In genomic region chr12:77891531-77892147, GRCh38 we compare ENCODE assay signal across 21 cellular contexts.
"Had no signal": no experiment of that assay in that cellular context is flagged by ENCODE, and none has a peak within 500 bp of the region (broad histone marks: within the 10 kb centered on the region; RNA-seq: fewer than 3 reads in every experiment).

No MANE protein-coding gene starts in this region.

- H3K79me2 ChIP-seq: parathyroid adenoma had no signal

- H3K9ac ChIP-seq: parathyroid adenoma had no signal

- H3K36me3 ChIP-seq: gastroesophageal sphincter, spleen, suprapubic skin, tibial artery had no signal

- H3K9me3 ChIP-seq: gastroesophageal sphincter, spleen, suprapubic skin, tibial artery had no signal

- H2AFZ ChIP-seq: parathyroid adenoma had no signal

- H3K27me3 ChIP-seq: gastroesophageal sphincter, spleen, suprapubic skin, tibial artery had no signal

- DNase-seq: activated B cell treated with CpG ODN at 0.5 μM for 24 hours; activated CD4-positive, alpha-beta T cell treated with anti-CD3 and anti-CD28 coated beads, Interleukin-2, amount 50 U/mL, for 1 hour; activated CD8-positive, alpha-beta T cell treated with anti-CD3 and anti-CD28 coated beads for 36 hours; activated naive CD8-positive, alpha-beta T cell treated with anti-CD3 and anti-CD28 coated beads, Interleukin-2, amount 50 U/mL, for 24 hours; activated T-cell treated with anti-CD3 and anti-CD28 coated beads, Interleukin-2, amount 50 U/mL, for 48 hours; amygdala; caudate nucleus; cortex of kidney; head of caudate nucleus; hippocampal formation; kidney; left colon; naive B cell; occipital lobe; right cardiac atrium; spleen; stimulated activated naive CD4-positive, alpha-beta T cell; tibial artery had no signal

- H3K27ac ChIP-seq: gastroesophageal sphincter, parathyroid adenoma, spleen, suprapubic skin, tibial artery had no signal

- H3K4me1 ChIP-seq: gastroesophageal sphincter, parathyroid adenoma, spleen, suprapubic skin, tibial artery had no signal

- H3K4me3 ChIP-seq: gastroesophageal sphincter, spleen, suprapubic skin, tibial artery had no signal

- ATAC-seq: activated CD8-positive, alpha-beta T cell treated with anti-CD3 and anti-CD28 coated beads for 36 hours; activated naive CD8-positive, alpha-beta T cell treated with anti-CD3 and anti-CD28 coated beads, Interleukin-2, amount 50 U/mL, for 24 hours; gastroesophageal sphincter; left colon; right cardiac atrium had no signal
